In the genomic region with DNA sequence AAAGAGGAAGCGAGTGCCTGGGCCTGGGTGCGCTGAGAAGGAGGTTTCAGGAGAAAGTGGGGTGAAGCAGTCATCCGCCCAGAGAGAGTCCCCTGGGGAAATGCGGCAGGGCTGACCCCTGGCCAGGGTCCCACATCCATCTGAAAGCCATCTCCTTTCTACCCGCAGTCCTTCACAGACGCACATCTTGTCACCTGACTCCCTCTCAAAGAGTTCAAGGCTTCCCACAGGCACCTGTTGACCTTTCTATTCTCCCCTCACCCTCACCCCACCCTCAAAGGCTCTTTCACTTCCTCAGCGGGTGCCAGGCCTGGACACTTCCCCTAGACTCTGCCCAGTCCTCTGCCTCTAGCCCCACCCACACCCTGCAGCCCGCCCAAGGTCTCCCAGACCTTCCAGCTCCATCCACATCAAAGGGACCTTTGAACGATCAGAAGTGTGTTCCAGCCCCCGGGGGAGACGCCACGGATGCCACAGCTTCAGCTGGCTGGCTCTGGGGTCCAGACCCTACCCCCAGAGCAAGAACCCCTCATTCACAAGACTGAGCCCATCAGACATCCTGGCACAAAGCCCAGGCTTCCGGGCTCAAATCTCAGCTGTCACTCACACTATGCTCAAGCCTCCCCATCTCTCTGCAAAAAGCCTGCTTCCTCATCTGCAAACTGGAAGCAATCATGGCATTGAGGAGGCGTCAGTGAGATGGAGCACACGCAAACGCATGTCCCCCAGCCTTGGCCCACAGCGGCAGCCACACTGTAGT, we compare ENCODE assay signal across 8 cellular contexts. TPM values are rescaled to one million over a fixed set of nuclear protein-coding genes. Genes with fewer than 3 reads are reported as not detected.
DNase-seq lines count a peak whose midpoint lies in the region; ATAC-seq, FAIRE-seq and TF ChIP-seq lines count a peak whose summit lies in the region.

No MANE protein-coding gene starts in this region.

- H3K9me3 Mint-ChIP-seq in activated CD8-positive, alpha-beta T cell treated with anti-CD3 and anti-CD28 coated beads for 36 hours = no peaks in the 10 kb centered on the region

- peak; percentile 48 for ATAC-seq in GM21526 (IDR thresholded peaks at IDR 0.05; ENCODE audit: low FRiP score, unreplicated experiment)
- ATAC-seq in activated CD8-positive, alpha-beta T cell treated with anti-CD3 and anti-CD28 coated beads for 36 hours = peak; percentile 70

- FAIRE-seq in GM12891 (lab: Jason Lieb, UNC) = peak; percentile 71

- in situ Hi-C loops in ACHN (cut with HindIII; ENCODE audit: low pct_ligation_motif_present, low pct_unique_long_range_greater_than_20kb, low sequenced_read_pairs) = no loop called here

- no peaks in the 10 kb centered on the region for H3K27me3 Mint-ChIP-seq in activated CD8-positive, alpha-beta T cell treated with anti-CD3 and anti-CD28 coated beads for 36 hours

- POLR2A ChIA-PET in activated CD8-positive, alpha-beta T cell treated with anti-CD3 and anti-CD28 coated beads for 36 hours (lab: Charles Lee) = interaction anchor here (0.6 to 2.1 kb wide), 2 partner anchors 9 kb away, joined by 3 to 5 read pairs; no protein-coding TSS in a partner anchor

- TF ChIP-seq POLR2A in GM12891 (IDR thresholded peaks at IDR 0.05; ENCODE audit: low read depth, low read length) = peak; percentile 87

- intact Hi-C loops in activated CD8-positive, alpha-beta T cell treated with anti-CD3 and anti-CD28 coated beads for 36 hours (cut with micrococcal nuclease) = no loop called here
- intact Hi-C loops in head of caudate nucleus (cut with DNase I) = no loop called here

- DNase-seq in GM12891 (ENCODE audit: insufficient read length, low spot score) (peak; percentile 61), HT-29 (ENCODE audit: low spot score) (peak; percentile 91), head of caudate nucleus (peak in 22 of 42 donors; percentile 20 to 60 (median 39)), ACHN (no peak)
- peak; percentile 79 for DNase-seq in activated CD8-positive, alpha-beta T cell treated with anti-CD3 and anti-CD28 coated beads for 36 hours
- peak; percentile 37 for DNase-seq in stimulated activated naive CD4-positive, alpha-beta T cell treated with Interleukin-2 at 50 U/mL for 16 hours (lab: John Stamatoyannopoulos, UW)
- DNase-seq in stimulated activated CD4-positive, alpha-beta T cell treated with anti-CD3 and anti-CD28 coated beads, Interleukin-4, amount 100 ng/mL, for 4 hours = no peak

- peaks cover 28% of the 10 kb centered on the region for H3K4me1 Mint-ChIP-seq in activated CD8-positive, alpha-beta T cell treated with anti-CD3 and anti-CD28 coated beads for 36 hours (ENCODE audit: low read depth)

- CTCF ChIA-PET in activated CD8-positive, alpha-beta T cell treated with anti-CD3 and anti-CD28 coated beads for 36 hours (lab: Charles Lee) = no interaction called here

- H3K36me3 Mint-ChIP-seq in activated CD8-positive, alpha-beta T cell treated with anti-CD3 and anti-CD28 coated beads for 36 hours (ENCODE audit: low read depth) = peaks cover 4% of the 10 kb centered on the region

- H3K27ac Mint-ChIP-seq in activated CD8-positive, alpha-beta T cell treated with anti-CD3 and anti-CD28 coated beads for 36 hours = peak overlapping the region; percentile 71

- no peak for TF ChIP-seq CTCF in activated CD8-positive, alpha-beta T cell treated with anti-CD3 and anti-CD28 coated beads for 36 hours (IDR thresholded peaks at IDR 0.05)

- peak overlapping the region; percentile 75 for H3K4me3 Mint-ChIP-seq in activated CD8-positive, alpha-beta T cell treated with anti-CD3 and anti-CD28 coated beads for 36 hours

TF ChIP-seq in GM12891, 5 proteins besides CTCF, POLR2A, EP300 and RAD21:
- 0 out of 2 replicates have a peak, but pooled peaks have one; percentile 41 for TF ChIP-seq POU2F2 (IDR thresholded peaks at IDR 0.05; ENCODE audit: low read depth, low read length)
- TF ChIP-seq SPI1 (IDR thresholded peaks at IDR 0.05; ENCODE audit: low read depth, low read length) = peak; percentile 92
- TF ChIP-seq POLR2AphosphoS5 (IDR thresholded peaks at IDR 0.05; ENCODE audit: low read depth, low read length) = peak; percentile 50
- TF ChIP-seq PAX5 (IDR thresholded peaks at IDR 0.05; ENCODE audit: insufficient read depth, low read length, severe bottlenecking) = no peak
- peak; percentile 57; the same call in 1 of the 2 replicates for TF ChIP-seq TAF1 (IDR thresholded peaks at IDR 0.05; ENCODE audit: low read depth, low read length)

RNA-seq across cellular contexts. Expression of a gene that starts 2.1 kb away (rescaled TPM):
- 190 TPM for polyA plus RNA-seq in GM12891 (2012; ENCODE audit: low read depth, missing spikeins)
- 420 and 441 TPM in 2 replicates for total RNA-seq in HT-29 (2014; rRNA removed; shearing (Covaris generic))
- total RNA-seq in activated CD8-positive, alpha-beta T cell treated with anti-CD3 and anti-CD28 coated beads for 36 hours = 10 to 100 TPM; 17.9 to 18.4 TPM

RNA-seq across cellular contexts. Expression of a gene that starts 14.3 kb away (rescaled TPM):
- polyA plus RNA-seq in GM12891 (2012; ENCODE audit: low read depth, missing spikeins) = 0.27 TPM
- 0.03 and 0.13 TPM in 2 replicates for total RNA-seq in HT-29 (2014; rRNA removed; shearing (Covaris generic))
- not detected for total RNA-seq in activated CD8-positive, alpha-beta T cell treated with anti-CD3 and anti-CD28 coated beads for 36 hours

RNA-seq across cellular contexts. Expression of a gene that starts 23.9 kb away (rescaled TPM):
- polyA plus RNA-seq in GM12891 (2012; ENCODE audit: low read depth, missing spikeins) = 62.4 TPM
- 117 and 134 TPM in 2 replicates for total RNA-seq in HT-29 (2014; rRNA removed; shearing (Covaris generic))
- total RNA-seq in activated CD8-positive, alpha-beta T cell treated with anti-CD3 and anti-CD28 coated beads for 36 hours = 100 to 1,000 TPM; 106 to 120 TPM

RNA-seq across cellular contexts. Expression of a gene that starts 27.2 kb away (rescaled TPM):
- 146 TPM for polyA plus RNA-seq in GM12891 (2012; ENCODE audit: low read depth, missing spikeins)
- 45.1 and 47.4 TPM in 2 replicates for total RNA-seq in HT-29 (2014; rRNA removed; shearing (Covaris generic))
- 10 to 100 TPM; 67.4 to 68.8 TPM for total RNA-seq in activated CD8-positive, alpha-beta T cell treated with anti-CD3 and anti-CD28 coated beads for 36 hours

RNA-seq across cellular contexts. Expression of a gene that starts 37.6 kb away (rescaled TPM):
- polyA plus RNA-seq in GM12891 (2012; ENCODE audit: low read depth, missing spikeins) = 63.8 TPM
- 129 and 139 TPM in 2 replicates for total RNA-seq in HT-29 (2014; rRNA removed; shearing (Covaris generic))
- 100 to 1,000 TPM; 140 to 145 TPM for total RNA-seq in activated CD8-positive, alpha-beta T cell treated with anti-CD3 and anti-CD28 coated beads for 36 hours

Comparison
In these comparisons a context has a peak if more than half of its experiments do, and no peak if none do; other contexts are left out.
1. DNase-seq: peak in GM12891 (single experiment), HT-29 (single experiment), activated CD8-positive, alpha-beta T cell treated with anti-CD3 and anti-CD28 coated beads for 36 hours (single experiment), head of caudate nucleus (22 of 42) and stimulated activated naive CD4-positive, alpha-beta T cell treated with Interleukin-2 at 50 U/mL for 16 hours (single experiment); none in ACHN (single experiment) and stimulated activated CD4-positive, alpha-beta T cell treated with anti-CD3 and anti-CD28 coated beads, Interleukin-4, amount 100 ng/mL, for 4 hours (0 of 2).
2. RNA of a gene that starts 2.1 kb away (total RNA-seq): 420 to 441 TPM in HT-29; 17.9 to 18.4 TPM in activated CD8-positive, alpha-beta T cell treated with anti-CD3 and anti-CD28 coated beads for 36 hours; every median in the first group is over 10 times any median in the second.